Comparison of ENCODE assay signal across 16 cellular contexts in genomic region chr16:88365244-88365865, GRCh38.
"Had no signal": no experiment of that assay in that cellular context is flagged by ENCODE, and none has a peak within 500 bp of the region (broad histone marks: within the 10 kb centered on the region; RNA-seq: fewer than 3 reads in every experiment).

No MANE protein-coding gene starts in this region.

- H3K4me1 Mint-ChIP-seq: activated naive CD4-positive, alpha-beta T cell treated with anti-CD3 and anti-CD28 coated beads, Interleukin-2, amount 50 U/mL, for 24 hours; naive thymus-derived CD8-positive, alpha-beta T cell had no signal

- H3K36me3 ChIP-seq: breast epithelium, esophagus squamous epithelium, pancreas, tibial nerve, uterus, WERI-Rb-1 had no signal

- DNase-seq: activated CD4-positive, alpha-beta T cell treated with anti-CD3 and anti-CD28 coated beads, Interleukin-2, amount 50 U/mL, for 4 hours; activated gamma-delta T cell; cerebellar nuclear complex; effector CD4-positive, alpha-beta T cell; esophagus squamous epithelium; mesenchymal stem cell; naive thymus-derived CD8-positive, alpha-beta T cell; stimulated activated CD4-positive, alpha-beta T cell treated with anti-CD3 and anti-CD28 coated beads, Interleukin-2, amount 100 ng/mL, for 24 hours; uterus; WERI-Rb-1 had no signal

- H3K4me3 ChIP-seq: breast epithelium, esophagus squamous epithelium, hepatocyte, pancreas, tibial nerve, uterus had no signal

- H3K27me3 ChIP-seq: breast epithelium, hepatocyte, pancreas, tibial nerve, uterus had no signal

- H3K27ac ChIP-seq: breast epithelium, esophagus squamous epithelium, hepatocyte, pancreas, tibial nerve, uterus, WERI-Rb-1 had no signal

- H3K4me3 Mint-ChIP-seq: activated naive CD4-positive, alpha-beta T cell treated with anti-CD3 and anti-CD28 coated beads, Interleukin-2, amount 50 U/mL, for 24 hours; naive thymus-derived CD8-positive, alpha-beta T cell; stimulated activated naive CD8-positive, alpha-beta T cell treated with anti-CD3 and anti-CD28 coated beads, Interleukin-15, Interleukin-2, amounts not matched to agents 100 ng/mL and 50 ng/mL, for 24 hours had no signal

- H3K9me3 ChIP-seq: breast epithelium, esophagus squamous epithelium, pancreas, uterus had no signal

- ATAC-seq: naive thymus-derived CD8-positive, alpha-beta T cell; pancreas had no signal

- H3K4me1 ChIP-seq: breast epithelium, esophagus squamous epithelium, pancreas, tibial nerve, uterus had no signal

- H3K27ac Mint-ChIP-seq: activated naive CD4-positive, alpha-beta T cell treated with anti-CD3 and anti-CD28 coated beads, Interleukin-2, amount 50 U/mL, for 24 hours; naive thymus-derived CD8-positive, alpha-beta T cell; stimulated activated naive CD8-positive, alpha-beta T cell treated with anti-CD3 and anti-CD28 coated beads, Interleukin-15, Interleukin-2, amounts not matched to agents 100 ng/mL and 50 ng/mL, for 24 hours had no signal
